In genomic region chr18:58755304-58756010, GRCh38 we compare ENCODE assay signal across 12 cellular contexts.
DNase-seq lines count a peak whose midpoint lies in the region; ATAC-seq and TF ChIP-seq lines count a peak whose summit lies in the region.
"Had no signal": no experiment of that assay in that cellular context is flagged by ENCODE, and none has a peak within 500 bp of the region (broad histone marks: within the 10 kb centered on the region; RNA-seq: fewer than 3 reads in every experiment).

No MANE protein-coding gene starts in this region.

- H3K9me3 ChIP-seq in RWPE2 (ENCODE audit: severe bottlenecking) (no peaks in the 10 kb centered on the region), gastrocnemius medialis (no peaks in the 10 kb centered on the region)
- H3K9me3 ChIP-seq: MG63 had no signal

- ATAC-seq in RWPE2 (ENCODE audit: low read depth): peak; percentile 64
- ATAC-seq in esophagus mucosa: peak; percentile 79
- ATAC-seq in gastrocnemius medialis: peak; percentile 55 to 57

- peaks cover 30% of the 10 kb centered on the region for H3K4me1 Mint-ChIP-seq in activated CD4-positive, alpha-beta T cell treated with anti-CD3 and anti-CD28 coated beads, Interleukin-2, amount 10 ng/mL, durations not matched to agents 7 days and 5 days

- TF ChIP-seq CTCF in RWPE2 (IDR thresholded peaks at IDR 0.05; ENCODE audit: poor library complexity, severe bottlenecking) (no peak), gastrocnemius medialis (IDR thresholded peaks at IDR 0.05 in 4 of 5, conservative IDR thresholded peaks at IDR 0.05 in 1 of 5) (no peak)

- in situ Hi-C loops in gastrocnemius medialis (cut with MboI; ENCODE audit: low sequenced_read_pairs in 4 of 4): no loop called here

- H3K36me3 ChIP-seq in RWPE2 (ENCODE audit: low read depth): no peaks in the 10 kb centered on the region; the same call in 1 of the 2 replicates
- H3K36me3 ChIP-seq in gastrocnemius medialis: peaks cover 0 to 6% of the 10 kb centered on the region in 2 donors

- H3K27ac ChIP-seq in RWPE2 (ENCODE audit: poor library complexity, severe bottlenecking) (peak overlapping the region; percentile 34), gastrocnemius medialis (peak overlapping the region; percentile 59 to 83 (median 70))

- no peaks in the 10 kb centered on the region for H3K9me3 Mint-ChIP-seq in activated CD4-positive, alpha-beta T cell treated with anti-CD3 and anti-CD28 coated beads, Interleukin-2, amount 10 ng/mL, durations not matched to agents 7 days and 5 days
- H3K9me3 Mint-ChIP-seq: type B pancreatic cell had no signal

- peak overlapping the region; percentile 6 for H3K27ac Mint-ChIP-seq in activated CD4-positive, alpha-beta T cell treated with anti-CD3 and anti-CD28 coated beads, Interleukin-2, amount 10 ng/mL, durations not matched to agents 7 days and 5 days
- H3K27ac Mint-ChIP-seq: type B pancreatic cell had no signal

- H3K4me3 ChIP-seq in RWPE2 (ENCODE audit: severe bottlenecking) (no peak overlapping the region), gastrocnemius medialis (no peak overlapping the region)
- H3K4me3 ChIP-seq: MG63 had no signal

- H3K36me3 Mint-ChIP-seq in activated CD4-positive, alpha-beta T cell treated with anti-CD3 and anti-CD28 coated beads, Interleukin-2, amount 10 ng/mL, durations not matched to agents 7 days and 5 days (ENCODE audit: low read depth): peaks cover 9% of the 10 kb centered on the region

- intact Hi-C loops in gastrocnemius medialis (cut with DNase I; ENCODE audit: low total_unique reads): no loop called here

- CTCF ChIA-PET in activated CD4-positive, alpha-beta T cell treated with anti-CD3 and anti-CD28 coated beads, Interleukin-2, amount 10 ng/mL, durations not matched to agents 7 days and 5 days (lab: Charles Lee): interaction anchor here (0.5 to 2.1 kb wide), 7 partner anchors 9 to 227 kb away, joined by 3 to 7 read pairs (median 3); no protein-coding TSS in a partner anchor

- H3K4me1 ChIP-seq in RWPE2 (ENCODE audit: insufficient read depth, poor library complexity, severe bottlenecking) (peaks cover 24% of the 10 kb centered on the region), gastrocnemius medialis (peaks cover 24 to 27% of the 10 kb centered on the region in 2 donors)

- DNase-seq in activated CD4-positive, alpha-beta T cell treated with anti-CD3 and anti-CD28 coated beads, Interleukin-2, amount 10 ng/mL, durations not matched to agents 7 days and 5 days: no peak
- no peak for DNase-seq in activated CD4-positive, alpha-beta T cell treated with anti-CD3 and anti-CD28 coated beads for 4 hours
- DNase-seq in RWPE2 (ENCODE audit: low spot score) (no peak), gastrocnemius medialis (peak; percentile 24 to 46), DMS153 (lab: John Stamatoyannopoulos, UW) (no peak), iPS-NIHi7 (ENCODE audit: extremely low spot score) (no peak), NCI-H510A treated with DMSO at 0.1 percent for 48 hours (lab: John Stamatoyannopoulos, UW) (no peak)
- DNase-seq: MG63, NCI-H2227 treated with DMSO at 0.1 percent for 48 hours, RPMI8226 had no signal

- peaks cover 4% of the 10 kb centered on the region for H3K27me3 Mint-ChIP-seq in activated CD4-positive, alpha-beta T cell treated with anti-CD3 and anti-CD28 coated beads, Interleukin-2, amount 10 ng/mL, durations not matched to agents 7 days and 5 days

- no peak overlapping the region for H3K4me3 Mint-ChIP-seq in activated CD4-positive, alpha-beta T cell treated with anti-CD3 and anti-CD28 coated beads, Interleukin-2, amount 10 ng/mL, durations not matched to agents 7 days and 5 days
- H3K4me3 Mint-ChIP-seq: type B pancreatic cell had no signal

- POLR2A ChIA-PET in activated CD4-positive, alpha-beta T cell treated with anti-CD3 and anti-CD28 coated beads, Interleukin-2, amount 10 ng/mL, durations not matched to agents 7 days and 5 days (lab: Charles Lee): no interaction called here

- H3K27me3 ChIP-seq in RWPE2 (ENCODE audit: insufficient read depth, poor library complexity, severe bottlenecking) (no peaks in the 10 kb centered on the region), gastrocnemius medialis (no peaks in the 10 kb centered on the region)
- H3K27me3 ChIP-seq: MG63 had no signal

- TF ChIP-seq POLR2A in gastrocnemius medialis (IDR thresholded peaks at IDR 0.05): no peak

Comparison
In these comparisons a context has a peak if more than half of its experiments do, and no peak if none do; other contexts are left out.
1. DNase-seq: peak in gastrocnemius medialis (2 of 2); none in activated CD4-positive, alpha-beta T cell treated with anti-CD3 and anti-CD28 coated beads, Interleukin-2, amount 10 ng/mL, durations not matched to agents 7 days and 5 days (single experiment), activated CD4-positive, alpha-beta T cell treated with anti-CD3 and anti-CD28 coated beads for 4 hours (0 of 2), RWPE2 (single experiment), DMS153 (single experiment), iPS-NIHi7 (single experiment) and NCI-H510A treated with DMSO at 0.1 percent for 48 hours (single experiment).
2. Peak in every context shown above with its lines, with median percentiles within 50 percentile points of each other: ATAC-seq.